In genomic region chr12:120820885-120821510, GRCh38 we compare ENCODE assay signal across 12 cellular contexts.
DNase-seq lines count a peak whose midpoint lies in the region; ATAC-seq, FAIRE-seq and TF ChIP-seq lines count a peak whose summit lies in the region.
"Had no signal": no experiment of that assay in that cellular context is flagged by ENCODE, and none has a peak within 500 bp of the region (broad histone marks: within the 10 kb centered on the region; RNA-seq: fewer than 3 reads in every experiment).

No MANE protein-coding gene starts in this region.

- no peak for TF ChIP-seq POLR2A in A549 (IDR thresholded peaks at IDR 0.05; ENCODE audit: low read length)

- DNase-seq in A549 (ENCODE audit: low read depth in 1 of 2, low spot score in 1 of 2) (no peak), CD1c-positive myeloid dendritic cell (ENCODE audit: extremely low spot score) (no peak), D721Med (ENCODE audit: insufficient read length, low spot score) (no peak), MM.1S (no peak)
- peak; percentile 75 for DNase-seq in activated CD4-positive, alpha-beta T cell treated with anti-CD3 and anti-CD28 coated beads for 36 hours
- DNase-seq in activated naive CD4-positive, alpha-beta T cell treated with anti-CD3 and anti-CD28 coated beads, Interleukin-2, amount 10 ng/mL, durations not matched to agents 7 days and 5 days: peak; percentile 37
- DNase-seq in stimulated activated CD4-positive, alpha-beta T cell treated with anti-CD3 and anti-CD28 coated beads, Interleukin-12 subunit alpha, Interleukin-12 subunit beta, amount 100 ng/mL, for 48 hours (ENCODE audit: low read depth in 2 of 3, low spot score in 1 of 3): peak; percentile 38 to 55 (median 43)
- DNase-seq: naive B cell, NCI-H2029 had no signal

- H3K4me3 Mint-ChIP-seq in activated CD4-positive, alpha-beta T cell treated with anti-CD3 and anti-CD28 coated beads for 36 hours: peak overlapping the region; percentile 43
- no peak overlapping the region for H3K4me3 Mint-ChIP-seq in activated naive CD4-positive, alpha-beta T cell treated with anti-CD3 and anti-CD28 coated beads, Interleukin-2, amount 10 ng/mL, durations not matched to agents 7 days and 5 days
- H3K4me3 Mint-ChIP-seq: naive B cell had no signal

- no peaks in the 10 kb centered on the region for H3K36me3 Mint-ChIP-seq in activated CD4-positive, alpha-beta T cell treated with anti-CD3 and anti-CD28 coated beads for 36 hours (ENCODE audit: low read depth)
- no peaks in the 10 kb centered on the region for H3K36me3 Mint-ChIP-seq in activated naive CD4-positive, alpha-beta T cell treated with anti-CD3 and anti-CD28 coated beads, Interleukin-2, amount 10 ng/mL, durations not matched to agents 7 days and 5 days
- H3K36me3 Mint-ChIP-seq: naive B cell had no signal

- peaks cover 44% of the 10 kb centered on the region for H3K4me1 Mint-ChIP-seq in activated CD4-positive, alpha-beta T cell treated with anti-CD3 and anti-CD28 coated beads for 36 hours
- peaks cover 10% of the 10 kb centered on the region for H3K4me1 Mint-ChIP-seq in activated naive CD4-positive, alpha-beta T cell treated with anti-CD3 and anti-CD28 coated beads, Interleukin-2, amount 10 ng/mL, durations not matched to agents 7 days and 5 days

- no peaks in the 10 kb centered on the region for H3K36me3 ChIP-seq in MM.1S (replicated peaks; ENCODE audit: insufficient read depth, low read length)

- ATAC-seq in A549: no peak
- ATAC-seq in activated CD4-positive, alpha-beta T cell treated with anti-CD3 and anti-CD28 coated beads for 36 hours: peak; percentile 86
- ATAC-seq in GM18519 (IDR thresholded peaks at IDR 0.05; ENCODE audit: low FRiP score, unreplicated experiment): no peak

- no peak for TF ChIP-seq RAD21 in A549 (conservative IDR thresholded peaks at IDR 0.05 in 1 of 2, IDR thresholded peaks at IDR 0.05 in 1 of 2)

- H3K9me3 Mint-ChIP-seq in activated CD4-positive, alpha-beta T cell treated with anti-CD3 and anti-CD28 coated beads for 36 hours (ENCODE audit: low read depth): no peaks in the 10 kb centered on the region
- H3K9me3 Mint-ChIP-seq in activated naive CD4-positive, alpha-beta T cell treated with anti-CD3 and anti-CD28 coated beads, Interleukin-2, amount 10 ng/mL, durations not matched to agents 7 days and 5 days: no peaks in the 10 kb centered on the region
- H3K9me3 Mint-ChIP-seq: naive B cell had no signal

- H3K4me1 ChIP-seq in A549 (peaks cover 9% of the 10 kb centered on the region; the same call in 1 of the 3 replicates), MM.1S (ENCODE audit: low read length) (no peaks in the 10 kb centered on the region)

- POLR2A ChIA-PET in A549 (lab: Yijun Ruan, JAX): no interaction called here
- POLR2A ChIA-PET in activated CD4-positive, alpha-beta T cell treated with anti-CD3 and anti-CD28 coated beads for 36 hours (lab: Charles Lee): no interaction called here

- intact Hi-C loops in activated CD4-positive, alpha-beta T cell treated with anti-CD3 and anti-CD28 coated beads for 36 hours (cut with DNase I, micrococcal nuclease): loop anchor here (1.0 kb wide), 2 partner anchors 24 to 38 kb away; no protein-coding TSS in a partner anchor

- no peak overlapping the region for H2AFZ ChIP-seq in MM.1S (ENCODE audit: low read length)

- FAIRE-seq in A549 (lab: Jason Lieb, UNC): no peak
- no peak for FAIRE-seq in D721Med (lab: Jason Lieb, UNC)
- FAIRE-seq: colon, islet of Langerhans had no signal

- no peaks in the 10 kb centered on the region for H3K9me2 ChIP-seq in MM.1S (replicated peaks; ENCODE audit: insufficient read depth, low read length)

- H3K79me2 ChIP-seq in MM.1S (ENCODE audit: low read length): peaks cover 68% of the 10 kb centered on the region

- H3K4me2 ChIP-seq in A549 (no peak overlapping the region), MM.1S (ENCODE audit: low read depth, low read length) (no peak overlapping the region)

- H3K9me3 ChIP-seq in A549 (no peaks in the 10 kb centered on the region), MM.1S (replicated peaks; ENCODE audit: insufficient read depth, low read length) (no peaks in the 10 kb centered on the region)

- no peaks in the 10 kb centered on the region for H4K20me1 ChIP-seq in MM.1S (ENCODE audit: insufficient read depth, low read length)

- TF ChIP-seq CTCF in A549 (IDR thresholded peaks at IDR 0.05) (no peak), D721Med (IDR thresholded peaks at IDR 0.05; ENCODE audit: insufficient read depth, missing control alignments) (no peak), MM.1S (IDR thresholded peaks at IDR 0.05; ENCODE audit: low read length) (no peak)

- 79% methylated on average over 7 of the region's 7 CpGs for WGBS in A549 (ENCODE audit: missing lambda C conversion rate)

- H3K27me3 Mint-ChIP-seq in activated CD4-positive, alpha-beta T cell treated with anti-CD3 and anti-CD28 coated beads for 36 hours: no peaks in the 10 kb centered on the region
- no peaks in the 10 kb centered on the region for H3K27me3 Mint-ChIP-seq in activated naive CD4-positive, alpha-beta T cell treated with anti-CD3 and anti-CD28 coated beads, Interleukin-2, amount 10 ng/mL, durations not matched to agents 7 days and 5 days
- H3K27me3 Mint-ChIP-seq: naive B cell had no signal

- CTCF ChIA-PET in A549 (lab: Yijun Ruan, JAX): no interaction called here
- CTCF ChIA-PET in activated CD4-positive, alpha-beta T cell treated with anti-CD3 and anti-CD28 coated beads for 36 hours (lab: Charles Lee): no interaction called here
- CTCF ChIA-PET in activated naive CD4-positive, alpha-beta T cell treated with anti-CD3 and anti-CD28 coated beads, Interleukin-2, amount 10 ng/mL, durations not matched to agents 7 days and 5 days (lab: Charles Lee): no interaction called here

- H3K27ac Mint-ChIP-seq in activated CD4-positive, alpha-beta T cell treated with anti-CD3 and anti-CD28 coated beads for 36 hours: peak overlapping the region; percentile 81
- no peak overlapping the region for H3K27ac Mint-ChIP-seq in activated naive CD4-positive, alpha-beta T cell treated with anti-CD3 and anti-CD28 coated beads, Interleukin-2, amount 10 ng/mL, durations not matched to agents 7 days and 5 days

- no peak overlapping the region for H3K9ac ChIP-seq in MM.1S (ENCODE audit: low read length)

- no peaks in the 10 kb centered on the region for H3F3A ChIP-seq in MM.1S (ENCODE audit: insufficient read depth, low read length)

- H3K27ac ChIP-seq in A549 (no peak overlapping the region), MM.1S (ENCODE audit: low read length) (no peak overlapping the region)

- TF ChIP-seq EP300 in A549 (IDR thresholded peaks at IDR 0.05): no peak

- H3K4me3 ChIP-seq in A549 (no peak overlapping the region), MM.1S (ENCODE audit: low read length) (no peak overlapping the region)

- H3K27me3 ChIP-seq in MM.1S (replicated peaks; ENCODE audit: insufficient read depth, low read length): no peaks in the 10 kb centered on the region

TF ChIP-seq in A549, 52 proteins besides CTCF, POLR2A, EP300 and RAD21:
- TF ChIP-seq MAFK (IDR thresholded peaks at IDR 0.05; ENCODE audit: partially characterized antibody) (peak; percentile 98), RFX5 (IDR thresholded peaks at IDR 0.05) (no peak), SREBF2 (IDR thresholded peaks at IDR 0.05) (no peak), ZFP36 (IDR thresholded peaks at IDR 0.05; ENCODE audit: borderline replicate concordance, partially characterized antibody) (no peak)
- TF ChIP-seq, protein P1, sequence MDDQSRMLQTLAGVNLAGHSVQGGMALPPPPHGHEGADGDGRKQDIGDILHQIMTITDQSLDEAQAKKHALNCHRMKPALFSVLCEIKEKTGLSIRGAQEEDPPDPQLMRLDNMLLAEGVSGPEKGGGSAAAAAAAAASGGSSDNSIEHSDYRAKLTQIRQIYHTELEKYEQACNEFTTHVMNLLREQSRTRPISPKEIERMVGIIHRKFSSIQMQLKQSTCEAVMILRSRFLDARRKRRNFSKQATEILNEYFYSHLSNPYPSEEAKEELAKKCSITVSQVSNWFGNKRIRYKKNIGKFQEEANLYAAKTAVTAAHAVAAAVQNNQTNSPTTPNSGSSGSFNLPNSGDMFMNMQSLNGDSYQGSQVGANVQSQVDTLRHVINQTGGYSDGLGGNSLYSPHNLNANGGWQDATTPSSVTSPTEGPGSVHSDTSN (IDR thresholded peaks at IDR 0.05): no peak

Comparison
In these comparisons a context has a peak if more than half of its experiments do, and no peak if none do; other contexts are left out.
1. DNase-seq: peak in activated CD4-positive, alpha-beta T cell treated with anti-CD3 and anti-CD28 coated beads for 36 hours (single experiment), activated naive CD4-positive, alpha-beta T cell treated with anti-CD3 and anti-CD28 coated beads, Interleukin-2, amount 10 ng/mL, durations not matched to agents 7 days and 5 days (single experiment) and stimulated activated CD4-positive, alpha-beta T cell treated with anti-CD3 and anti-CD28 coated beads, Interleukin-12 subunit alpha, Interleukin-12 subunit beta, amount 100 ng/mL, for 48 hours (3 of 3); none in A549 (0 of 2), CD1c-positive myeloid dendritic cell (single experiment), D721Med (single experiment) and MM.1S (single experiment).